ENCODE assay signal across 8 cellular contexts in the genomic region with DNA sequence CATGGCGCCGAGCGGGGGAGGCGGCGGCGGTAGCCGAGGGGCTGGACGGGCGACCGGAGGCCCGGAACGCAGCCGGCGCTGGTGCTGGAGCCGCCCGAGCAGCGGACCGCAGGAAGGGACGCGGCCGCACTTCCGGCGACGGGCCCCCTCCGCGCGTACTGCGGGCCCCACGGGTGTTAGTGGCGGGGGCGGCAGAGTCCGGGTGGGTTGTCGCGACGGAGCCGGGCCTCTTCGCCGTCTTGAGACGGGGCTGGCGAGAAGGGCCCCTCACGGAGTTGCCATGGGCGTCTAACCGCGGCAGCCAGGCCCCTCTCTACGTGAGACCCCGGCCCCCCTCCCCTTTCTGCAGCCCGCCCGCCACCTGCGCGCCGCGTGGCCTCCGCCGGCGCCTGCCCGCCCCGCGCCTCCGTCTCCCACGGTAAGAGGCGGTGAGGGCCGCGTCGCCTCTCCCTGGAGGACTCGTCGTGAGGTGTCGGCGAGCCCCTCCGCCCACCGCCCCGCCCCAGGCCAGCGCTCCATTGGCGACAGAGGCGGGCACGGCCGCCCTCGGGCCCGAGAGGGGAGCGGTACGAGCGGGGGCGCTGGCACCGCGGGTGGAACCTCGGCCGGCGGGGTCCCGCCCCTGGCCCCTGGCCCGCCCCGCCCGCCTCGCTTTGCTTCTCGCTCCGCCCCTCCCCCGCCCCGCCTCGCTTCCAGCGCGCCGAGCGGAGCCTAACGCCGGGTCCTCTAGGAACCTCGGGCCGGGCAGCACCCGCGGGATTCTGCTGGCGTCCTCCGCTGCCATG. TPM values are rescaled to one million over a fixed set of nuclear protein-coding genes. Genes with fewer than 3 reads are reported as not detected.
DNase-seq lines count a peak whose midpoint lies in the region; ATAC-seq, FAIRE-seq and TF ChIP-seq lines count a peak whose summit lies in the region.

VPS9D1 (minus strand) TSS at position 40 of the 785 bp plus-strand sequence; CDS start at position 3, 37 bp downstream.
ZNF276 (plus strand) TSS at position 679 of the 785 bp plus-strand sequence; CDS start at position 783, 104 bp downstream.

- H3K4me3 ChIP-seq in CD4-positive, CD25-positive, alpha-beta regulatory T cell (ENCODE audit: low read depth, low read length): peak within 1 kb of the TSS; percentile 75
- peak within 1 kb of the TSS; percentile 70 for H3K4me3 ChIP-seq in fibroblast of mammary gland (ENCODE audit: control insufficient read depth, low read depth, low read length)

- H3K9me3 ChIP-seq in CD4-positive, CD25-positive, alpha-beta regulatory T cell (ENCODE audit: control insufficient read depth in 2 of 2, low read length in 2 of 2): no peaks in the 10 kb centered on the region

- ATAC-seq in CD4-positive, CD25-positive, alpha-beta regulatory T cell (ENCODE audit: low read depth in 2 of 2): peak; percentile 37 to 51
- ATAC-seq in GM19452 (IDR thresholded peaks at IDR 0.05; ENCODE audit: unreplicated experiment): peak; percentile 44
- ATAC-seq in naive thymus-derived CD8-positive, alpha-beta T cell: peak; percentile 43 to 53

- H3K4me1 ChIP-seq in CD4-positive, CD25-positive, alpha-beta regulatory T cell (ENCODE audit: control insufficient read depth, insufficient read depth, low read length, poor library complexity, severe bottlenecking): peaks cover 57% of the 10 kb centered on the region

- peak within 1 kb of the TSS; percentile 96 to 99 (median 97) for H3K27ac Mint-ChIP-seq in CD4-positive, CD25-positive, alpha-beta regulatory T cell
- peak within 1 kb of the TSS; percentile 95 for H3K27ac Mint-ChIP-seq in activated T-helper 1 cell treated with anti-CD3 and anti-CD28 coated beads, Interleukin-12 subunit alpha, Interleukin-12 subunit beta, Interleukin-2, Interleukin-4 antibody, amounts not matched to agents 30 ng/mL and 10 ng/mL and 1 ng/mL, durations not matched to agents 14 hours and 24 hours and 36 hours
- peak within 1 kb of the TSS; percentile 92 to 99 (median 98) for H3K27ac Mint-ChIP-seq in naive thymus-derived CD8-positive, alpha-beta T cell

- H3K27me3 ChIP-seq in CD4-positive, CD25-positive, alpha-beta regulatory T cell (ENCODE audit: control insufficient read depth, insufficient read depth, low read length): no peaks in the 10 kb centered on the region

- POLR2A ChIA-PET in naive thymus-derived CD8-positive, alpha-beta T cell (lab: Charles Lee): interaction anchor here (0.8 to 13.7 kb wide), 6 partner anchors 14 to 65 kb away, joined by 3 to 262 read pairs (median 8); partner anchors contain the start of genes CDK10 and SPATA2L

- H3K36me3 Mint-ChIP-seq in CD4-positive, CD25-positive, alpha-beta regulatory T cell: peaks cover 9% of the 10 kb centered on the region
- H3K36me3 Mint-ChIP-seq in activated T-helper 1 cell treated with anti-CD3 and anti-CD28 coated beads, Interleukin-12 subunit alpha, Interleukin-12 subunit beta, Interleukin-2, Interleukin-4 antibody, amounts not matched to agents 30 ng/mL and 10 ng/mL and 1 ng/mL, durations not matched to agents 14 hours and 24 hours and 36 hours (ENCODE audit: low read depth): peaks cover 26% of the 10 kb centered on the region
- peaks cover 5 to 30% (median 10%) of the 10 kb centered on the region in 3 donors for H3K36me3 Mint-ChIP-seq in naive thymus-derived CD8-positive, alpha-beta T cell

- no peak for TF ChIP-seq CTCF in fibroblast of mammary gland (conservative IDR thresholded peaks at IDR 0.05; ENCODE audit: control insufficient read depth, insufficient read depth, low read depth, low read length)

- H3K4me3 Mint-ChIP-seq in CD4-positive, CD25-positive, alpha-beta regulatory T cell: peak within 1 kb of the TSS; percentile 94 to 100 (median 98)
- H3K4me3 Mint-ChIP-seq in activated T-helper 1 cell treated with anti-CD3 and anti-CD28 coated beads, Interleukin-12 subunit alpha, Interleukin-12 subunit beta, Interleukin-2, Interleukin-4 antibody, amounts not matched to agents 30 ng/mL and 10 ng/mL and 1 ng/mL, durations not matched to agents 14 hours and 24 hours and 36 hours: peak within 1 kb of the TSS; percentile 95
- H3K4me3 Mint-ChIP-seq in naive thymus-derived CD8-positive, alpha-beta T cell: peak within 1 kb of the TSS; percentile 95 to 100 (median 97)

- intact Hi-C loops in activated T-helper 1 cell treated with anti-CD3 and anti-CD28 coated beads, Interleukin-12 subunit alpha, Interleukin-12 subunit beta, Interleukin-2, Interleukin-4 antibody, amounts not matched to agents 30 ng/mL and 10 ng/mL and 1 ng/mL, durations not matched to agents 14 hours and 24 hours and 36 hours (cut with micrococcal nuclease): loop anchor here (1.0 to 10.0 kb wide), 5 partner anchors 10 to 476 kb away; partner anchors contain the start of genes FANCA and TUBB3

- H3K27ac ChIP-seq in CD4-positive, CD25-positive, alpha-beta regulatory T cell (ENCODE audit: insufficient read depth, low read length, poor library complexity, severe bottlenecking): peak within 1 kb of the TSS; percentile 89

- peaks cover 0 to 44% (median 17%) of the 10 kb centered on the region in 4 donors for H3K4me1 Mint-ChIP-seq in CD4-positive, CD25-positive, alpha-beta regulatory T cell
- peaks cover 32% of the 10 kb centered on the region for H3K4me1 Mint-ChIP-seq in activated T-helper 1 cell treated with anti-CD3 and anti-CD28 coated beads, Interleukin-12 subunit alpha, Interleukin-12 subunit beta, Interleukin-2, Interleukin-4 antibody, amounts not matched to agents 30 ng/mL and 10 ng/mL and 1 ng/mL, durations not matched to agents 14 hours and 24 hours and 36 hours (ENCODE audit: low read depth)
- H3K4me1 Mint-ChIP-seq in naive thymus-derived CD8-positive, alpha-beta T cell: peaks cover 11 to 46% (median 32%) of the 10 kb centered on the region in 4 donors

- H3K36me3 ChIP-seq in CD4-positive, CD25-positive, alpha-beta regulatory T cell (ENCODE audit: control insufficient read depth, insufficient read depth, low read length): peaks cover 20% of the 10 kb centered on the region

- FAIRE-seq in HTR-8/SVneo (lab: Jason Lieb, UNC) (peak; percentile 20), RCC 7860 (lab: Jason Lieb, UNC) (no peak)

- peaks cover 0 to 2% (median 0%) of the 10 kb centered on the region in 7 donors for H3K9me3 Mint-ChIP-seq in CD4-positive, CD25-positive, alpha-beta regulatory T cell
- H3K9me3 Mint-ChIP-seq in activated T-helper 1 cell treated with anti-CD3 and anti-CD28 coated beads, Interleukin-12 subunit alpha, Interleukin-12 subunit beta, Interleukin-2, Interleukin-4 antibody, amounts not matched to agents 30 ng/mL and 10 ng/mL and 1 ng/mL, durations not matched to agents 14 hours and 24 hours and 36 hours: no peaks in the 10 kb centered on the region
- no peaks in the 10 kb centered on the region for H3K9me3 Mint-ChIP-seq in naive thymus-derived CD8-positive, alpha-beta T cell

- DNase-seq in CD4-positive, CD25-positive, alpha-beta regulatory T cell: peak; percentile 76 to 84 (median 83)
- DNase-seq in HTR-8/SVneo (ENCODE audit: insufficient read length, low spot score): peak; percentile 54
- DNase-seq in RCC 7860 (ENCODE audit: low spot score): peak; percentile 53
- peak; percentile 73 for DNase-seq in activated T-helper 1 cell treated with anti-CD3 and anti-CD28 coated beads, Interleukin-12 subunit alpha, Interleukin-12 subunit beta, Interleukin-2, Interleukin-4 antibody, amounts not matched to agents 30 ng/mL and 10 ng/mL and 1 ng/mL, durations not matched to agents 14 hours and 24 hours and 36 hours (ENCODE audit: low spot score)
- DNase-seq in fibroblast of mammary gland (ENCODE audit: low read depth): peak; percentile 68
- peak; percentile 73 to 91 (median 86) for DNase-seq in naive thymus-derived CD8-positive, alpha-beta T cell
- peak; percentile 74 to 94 (median 86) for DNase-seq in stimulated activated naive CD4-positive, alpha-beta T cell (lab: John Stamatoyannopoulos, UW)

- peaks cover 14% of the 10 kb centered on the region for H3K27me3 Mint-ChIP-seq in CD4-positive, CD25-positive, alpha-beta regulatory T cell
- H3K27me3 Mint-ChIP-seq in activated T-helper 1 cell treated with anti-CD3 and anti-CD28 coated beads, Interleukin-12 subunit alpha, Interleukin-12 subunit beta, Interleukin-2, Interleukin-4 antibody, amounts not matched to agents 30 ng/mL and 10 ng/mL and 1 ng/mL, durations not matched to agents 14 hours and 24 hours and 36 hours (ENCODE audit: insufficient read depth): no peaks in the 10 kb centered on the region
- H3K27me3 Mint-ChIP-seq in naive thymus-derived CD8-positive, alpha-beta T cell: no peaks in the 10 kb centered on the region

RNA-seq across cellular contexts. Expression of gene VPS9D1, which starts in this region (rescaled TPM):
- total RNA-seq in CD4-positive, CD25-positive, alpha-beta regulatory T cell: 22.0 TPM
- polyA plus RNA-seq in CD4-positive, CD25-positive, alpha-beta regulatory T cell: under 1 TPM; 0.13 to 0.41 (median 0.34) TPM
- total RNA-seq in activated T-helper 1 cell treated with anti-CD3 and anti-CD28 coated beads, Interleukin-12 subunit alpha, Interleukin-12 subunit beta, Interleukin-2, Interleukin-4 antibody, amounts not matched to agents 30 ng/mL and 10 ng/mL and 1 ng/mL, durations not matched to agents 14 hours and 24 hours and 36 hours: 4.9 and 5.9 TPM in 2 replicates
- total RNA-seq in naive thymus-derived CD8-positive, alpha-beta T cell: 10 to 100 TPM; 16.5 to 17.0 TPM
- polyA plus RNA-seq in naive thymus-derived CD8-positive, alpha-beta T cell: 1 to 10 TPM in 1 of 3 donors, under 1 TPM in 2; 0.53 to 1.3 (median 0.91) TPM

RNA-seq across cellular contexts. Expression of gene ZNF276, which starts in this region (rescaled TPM):
- 108 TPM for total RNA-seq in CD4-positive, CD25-positive, alpha-beta regulatory T cell
- polyA plus RNA-seq in CD4-positive, CD25-positive, alpha-beta regulatory T cell: 10 to 100 TPM; 15.5 to 20.9 (median 19.7) TPM
- 34.2 and 36.4 TPM in 2 replicates for total RNA-seq in activated T-helper 1 cell treated with anti-CD3 and anti-CD28 coated beads, Interleukin-12 subunit alpha, Interleukin-12 subunit beta, Interleukin-2, Interleukin-4 antibody, amounts not matched to agents 30 ng/mL and 10 ng/mL and 1 ng/mL, durations not matched to agents 14 hours and 24 hours and 36 hours
- total RNA-seq in naive thymus-derived CD8-positive, alpha-beta T cell: 100 to 1,000 TPM; 168 to 171 TPM
- 10 to 100 TPM; 15.0 to 56.0 (median 19.6) TPM for polyA plus RNA-seq in naive thymus-derived CD8-positive, alpha-beta T cell

Comparison
In these comparisons a context has a peak if more than half of its experiments do, and no peak if none do; other contexts are left out.
1. Peak in every context shown above with its lines: DNase-seq, ATAC-seq, H3K4me3 ChIP-seq and H3K27ac ChIP-seq.